21 cellular contexts compared by ENCODE assay signal in the genomic region with DNA sequence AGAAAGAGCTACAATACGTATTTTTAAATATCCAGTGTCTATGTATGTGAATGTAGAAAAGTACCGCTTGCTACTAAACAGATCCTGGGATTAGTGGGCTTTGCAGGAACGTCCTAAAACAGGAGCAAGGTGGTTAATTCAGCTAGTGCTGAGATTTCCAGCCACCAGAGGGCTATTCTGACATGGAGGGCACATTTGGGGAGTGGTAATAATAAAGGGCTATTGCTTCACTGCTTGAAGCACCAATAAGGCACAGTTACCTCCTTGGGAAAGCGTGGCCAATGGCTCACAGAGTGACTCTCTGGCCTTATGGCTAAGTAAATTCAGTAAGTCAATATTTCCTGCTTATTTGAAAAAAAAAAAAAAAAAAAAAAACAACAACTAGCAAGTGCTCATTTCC.
DNase-seq lines count a peak whose midpoint lies in the region; ATAC-seq and TF ChIP-seq lines count a peak whose summit lies in the region.
"Had no signal": no experiment of that assay in that cellular context is flagged by ENCODE, and none has a peak within 500 bp of the region (broad histone marks: within the 10 kb centered on the region; RNA-seq: fewer than 3 reads in every experiment).

No MANE protein-coding gene starts in this region.

- H3K36me3 Mint-ChIP-seq in effector memory CD8-positive, alpha-beta T cell (ENCODE audit: insufficient read depth), result peaks cover 9% of the 10 kb centered on the region

- H3K9me3 ChIP-seq in fibroblast of lung (ENCODE audit: control insufficient read depth, insufficient read depth, low read depth, low read length), result no peaks in the 10 kb centered on the region
- H3K9me3 ChIP-seq: tibial nerve had no signal

- peak; percentile 13 to 16 for TF ChIP-seq CTCF in fibroblast of lung (conservative IDR thresholded peaks at IDR 0.05 in 1 of 2, IDR thresholded peaks at IDR 0.05 in 1 of 2; ENCODE audit: low read depth in 1 of 2, low read length in 2 of 2)
- peak; percentile 35 for TF ChIP-seq CTCF in retinal pigment epithelial cell (conservative IDR thresholded peaks at IDR 0.05; ENCODE audit: low read depth, low read length)

- H3K9ac ChIP-seq in fibroblast of lung (ENCODE audit: insufficient read depth, low read length), result no peak overlapping the region
- H3K9ac ChIP-seq: KMS-11 had no signal

- H3K36me3 ChIP-seq in fibroblast of lung (ENCODE audit: control insufficient read depth, insufficient read depth, low read length), result peaks cover 1% of the 10 kb centered on the region

- no peaks in the 10 kb centered on the region for H3K4me1 ChIP-seq in fibroblast of lung (ENCODE audit: control insufficient read depth, extremely low read depth, insufficient read depth, low read length)

- in situ Hi-C loops in SK-MEL-5 (cut with HindIII; ENCODE audit: low pct_unique_long_range_greater_than_20kb, low sequenced_read_pairs), result no loop called here

- no peak overlapping the region for H3K4me3 Mint-ChIP-seq in effector memory CD8-positive, alpha-beta T cell
- H3K4me3 Mint-ChIP-seq: activated CD4-positive, alpha-beta memory T cell treated with anti-CD3 and anti-CD28 coated beads for 36 hours; activated naive CD8-positive, alpha-beta T cell treated with anti-CD3 and anti-CD28 coated beads, Interleukin-2, amount 10 ng/mL, durations not matched to agents 7 days and 5 days; activated T-cell treated with anti-CD3 and anti-CD28 coated beads, Interleukin-2, amount 50 U/mL, for 4 hours; CD8-positive, alpha-beta T cell; stimulated activated memory B cell treated with anti-CD40 and anti-IgM and Interleukin-4, amounts not matched to agents 10 μg/mL and 1 μg/mL and 100 μg/mL, for 72 hours had no signal

- no peak overlapping the region for H2AFZ ChIP-seq in fibroblast of lung (ENCODE audit: low read length)

- no peaks in the 10 kb centered on the region for H3K27me3 ChIP-seq in fibroblast of lung (ENCODE audit: control insufficient read depth, insufficient read depth, low read length)
- H3K27me3 ChIP-seq: tibial nerve had no signal

- no peaks in the 10 kb centered on the region for H3K79me2 ChIP-seq in fibroblast of lung (ENCODE audit: control insufficient read depth, insufficient read depth, low read length)

- no peak overlapping the region for H3K27ac Mint-ChIP-seq in effector memory CD8-positive, alpha-beta T cell
- H3K27ac Mint-ChIP-seq: activated CD4-positive, alpha-beta memory T cell treated with anti-CD3 and anti-CD28 coated beads for 36 hours; activated naive CD8-positive, alpha-beta T cell treated with anti-CD3 and anti-CD28 coated beads, Interleukin-2, amount 10 ng/mL, durations not matched to agents 7 days and 5 days; CD8-positive, alpha-beta T cell; stimulated activated memory B cell treated with anti-CD40 and anti-IgM and Interleukin-4, amounts not matched to agents 10 μg/mL and 1 μg/mL and 100 μg/mL, for 72 hours had no signal

- no peaks in the 10 kb centered on the region for H3K9me3 Mint-ChIP-seq in effector memory CD8-positive, alpha-beta T cell
- H3K9me3 Mint-ChIP-seq: activated CD4-positive, alpha-beta memory T cell treated with anti-CD3 and anti-CD28 coated beads for 36 hours; activated naive CD8-positive, alpha-beta T cell treated with anti-CD3 and anti-CD28 coated beads, Interleukin-2, amount 10 ng/mL, durations not matched to agents 7 days and 5 days; activated T-cell treated with anti-CD3 and anti-CD28 coated beads, Interleukin-2, amount 50 U/mL, for 4 hours; CD8-positive, alpha-beta T cell; stimulated activated memory B cell treated with anti-CD40 and anti-IgM and Interleukin-4, amounts not matched to agents 10 μg/mL and 1 μg/mL and 100 μg/mL, for 72 hours had no signal

- no peaks in the 10 kb centered on the region for H3K4me1 Mint-ChIP-seq in effector memory CD8-positive, alpha-beta T cell (ENCODE audit: low read depth in 2 of 2)
- H3K4me1 Mint-ChIP-seq: activated naive CD8-positive, alpha-beta T cell treated with anti-CD3 and anti-CD28 coated beads, Interleukin-2, amount 10 ng/mL, durations not matched to agents 7 days and 5 days; stimulated activated memory B cell treated with anti-CD40 and anti-IgM and Interleukin-4, amounts not matched to agents 10 μg/mL and 1 μg/mL and 100 μg/mL, for 72 hours had no signal

- DNase-seq in NCI-H526 treated with DMSO at 0.1 percent for 48 hours (lab: John Stamatoyannopoulos, UW) (peak; percentile 3), NCI-H526 (lab: John Stamatoyannopoulos, UW) (no peak), SK-MEL-5 (ENCODE audit: low read depth, low spot score) (peak; percentile 30), fibroblast of lung (ENCODE audit: low read depth in 2 of 2) (peak in 1 of 2 donors; percentile 9), retinal pigment epithelial cell (ENCODE audit: low read depth) (no peak), cerebellar cortex (ENCODE audit: low spot score) (no peak)
- DNase-seq in effector memory CD8-positive, alpha-beta T cell, result no peak
- DNase-seq: activated CD4-positive, alpha-beta memory T cell treated with anti-CD3 and anti-CD28 coated beads for 36 hours; activated naive CD8-positive, alpha-beta T cell treated with anti-CD3 and anti-CD28 coated beads, Interleukin-2, amount 10 ng/mL, durations not matched to agents 7 days and 5 days; activated T-cell treated with anti-CD3 and anti-CD28 coated beads, Interleukin-2, amount 50 U/mL, for 4 hours; caudate nucleus; CD8-positive, alpha-beta T cell; midbrain; NCI-H1417 treated with DMSO at 0.1 percent for 48 hours; nucleus accumbens had no signal

- H3K27me3 Mint-ChIP-seq in effector memory CD8-positive, alpha-beta T cell, result peaks cover 19 to 26% of the 10 kb centered on the region in 2 donors
- H3K27me3 Mint-ChIP-seq: activated CD4-positive, alpha-beta memory T cell treated with anti-CD3 and anti-CD28 coated beads for 36 hours; activated naive CD8-positive, alpha-beta T cell treated with anti-CD3 and anti-CD28 coated beads, Interleukin-2, amount 10 ng/mL, durations not matched to agents 7 days and 5 days; stimulated activated memory B cell treated with anti-CD40 and anti-IgM and Interleukin-4, amounts not matched to agents 10 μg/mL and 1 μg/mL and 100 μg/mL, for 72 hours had no signal

- no peak overlapping the region for H3K27ac ChIP-seq in fibroblast of lung (ENCODE audit: insufficient read depth, low read length)
- H3K27ac ChIP-seq: HL-60, KMS-11, SK-N-MC, tibial nerve had no signal

- H4K20me1 ChIP-seq in fibroblast of lung (ENCODE audit: control insufficient read depth, extremely low read depth, insufficient read depth, low read length), result no peaks in the 10 kb centered on the region

- H3K4me3 ChIP-seq in fibroblast of lung (replicated peaks in 1 of 4; ENCODE audit: control extremely low read depth in 1 of 4, insufficient read depth in 1 of 4, low read depth in 3 of 4, low read length in 4 of 4) (no peak overlapping the region), retinal pigment epithelial cell (ENCODE audit: low read length) (no peak overlapping the region)
- H3K4me3 ChIP-seq: SK-N-MC, tibial nerve had no signal

- no peak overlapping the region for H3K4me2 ChIP-seq in fibroblast of lung (ENCODE audit: extremely low read depth, insufficient read depth, low read length)
- H3K4me2 ChIP-seq: KMS-11 had no signal

- ATAC-seq in effector memory CD8-positive, alpha-beta T cell (replicated peaks), result no peak
- ATAC-seq in GM21576 (IDR thresholded peaks at IDR 0.05; ENCODE audit: unreplicated experiment), result no peak
- ATAC-seq: activated T-cell treated with anti-CD3 and anti-CD28 coated beads, Interleukin-2, amount 50 U/mL, for 4 hours; CD8-positive, alpha-beta T cell; stimulated activated memory B cell treated with anti-CD40 and anti-IgM and Interleukin-4, amounts not matched to agents 10 μg/mL and 1 μg/mL and 100 μg/mL, for 72 hours had no signal

Comparison
In these comparisons a context has a peak if more than half of its experiments do, and no peak if none do; other contexts are left out.
1. DNase-seq: peak in NCI-H526 treated with DMSO at 0.1 percent for 48 hours (single experiment) and SK-MEL-5 (single experiment); none in NCI-H526 (0 of 2), retinal pigment epithelial cell (single experiment), cerebellar cortex (single experiment) and effector memory CD8-positive, alpha-beta T cell (0 of 3).